Comparison of ENCODE assay signal across 19 cellular contexts in genomic region chr15:43877371-43877770, GRCh38. TPM values are rescaled to one million over a fixed set of nuclear protein-coding genes. Genes with fewer than 3 reads are reported as not detected.
A peak's percentile ranks its signal among the peaks of the same experiment; 100 is the strongest.
DNase-seq lines count a peak whose midpoint lies in the region; ATAC-seq, FAIRE-seq and TF ChIP-seq lines count a peak whose summit lies in the region.
"Had no signal": no experiment of that assay in that cellular context is flagged by ENCODE, and none has a peak within 500 bp of the region (broad histone marks: within the 10 kb centered on the region; RNA-seq: fewer than 3 reads in every experiment).

No MANE protein-coding gene starts in this region.

- no TSS peak for BruUV-seq in HepG2 (replicated peaks; lab: Mats Ljungman, UMichigan)

- peak; percentile 27 for DNase-seq in HepG2 (ENCODE audit: low spot score)
- DNase-seq in right lobe of liver, result no peak
- DNase-seq in heart right ventricle, result peak in 1 of 2 donors; percentile 35
- peak; percentile 14 for DNase-seq in mucosa of gallbladder (ENCODE audit: low spot score)
- no peak for DNase-seq in NOMO-1 treated with DMSO at 0.1 percent for 48 hours (lab: John Stamatoyannopoulos, UW; ENCODE audit: unreplicated experiment)
- DNase-seq: CD8-positive, alpha-beta memory T cell; GF-D8; HFFc6; Kasumi-1; MM.1S; NCI-H1092 treated with DMSO at 0.1 percent for 48 hours; NCI-H345; PC-3 had no signal

- H3K4me2 ChIP-seq in HepG2 (ENCODE audit: low read depth, low read length), result no peak overlapping the region
- H3K4me2 ChIP-seq: A549; BLaER1 treated with 17β-estradiol and CSF1 and Interleukin-3, amounts not matched to agents 10 nM and 100 nM had no signal

- no peaks in the 10 kb centered on the region for H3K27me3 ChIP-seq in HepG2 (ENCODE audit: control insufficient read depth in 1 of 2, insufficient read depth in 2 of 2, low read length in 2 of 2)
- H3K27me3 ChIP-seq in right lobe of liver, result no peaks in the 10 kb centered on the region
- H3K27me3 ChIP-seq in heart right ventricle, result no peaks in the 10 kb centered on the region
- H3K27me3 ChIP-seq: BLaER1 treated with 17β-estradiol and CSF1 and Interleukin-3, amounts not matched to agents 10 nM and 100 nM had no signal

- CTCF ChIA-PET in HepG2 (lab: Yijun Ruan, JAX; ENCODE audit: low intra/inter-chr PET ratio, low total read pairs), result no interaction called here

- no peak overlapping the region for H2AFZ ChIP-seq in HepG2 (ENCODE audit: low read length)

- WGBS in HepG2 (ENCODE audit: low lambda C conversion rate), result 67% methylated on average over 3 of the region's 4 CpGs
- 96% methylated on average over 3 of the region's 4 CpGs for WGBS in right lobe of liver (ENCODE audit: insufficient coverage, low coverage, low lambda C conversion rate, missing lambda C conversion rate)
- 45 to 68% methylated on average over 4 of the region's 4 CpGs for WGBS in heart right ventricle, 2 donors

- H3K4me1 ChIP-seq in HepG2 (ENCODE audit: insufficient read depth, low read length) (no peaks in the 10 kb centered on the region), right lobe of liver (no peaks in the 10 kb centered on the region), heart right ventricle (peaks cover 0 to 63% (median 9%) of the 10 kb centered on the region in 9 donors)
- H3K4me1 ChIP-seq: A549; BLaER1 treated with 17β-estradiol and CSF1 and Interleukin-3, amounts not matched to agents 10 nM and 100 nM had no signal

- in situ Hi-C loops in HepG2 (cut with HindIII; ENCODE audit: extremely low pct_ligation_motif_present, low pct_unique_long_range_greater_than_20kb), result loop anchor here (25.0 kb wide), 1 partner anchor 635 kb away; no protein-coding TSS in a partner anchor

- intact Hi-C loops in HepG2 (cut with micrococcal nuclease; ENCODE audit: unreplicated experiment) (no loop called here), right lobe of liver (cut with DNase I) (no loop called here), heart right ventricle (cut with DNase I) (loop anchor here in 3 of 10 donors (1.0 to 10.0 kb wide), 3 partner anchors 17 to 337 kb away; no protein-coding TSS in a partner anchor)

- TF ChIP-seq CTCF in HepG2 (CRISPR knock-in tag; IDR thresholded peaks at IDR 0.05) (no peak), right lobe of liver (IDR thresholded peaks at IDR 0.05) (no peak), heart right ventricle (IDR thresholded peaks at IDR 0.05) (no peak)

- TF ChIP-seq POLR2A in HepG2 (IDR thresholded peaks at IDR 0.05; ENCODE audit: insufficient read depth in 1 of 2, low read depth in 2 of 2, low read length in 2 of 2) (no peak), right lobe of liver (IDR thresholded peaks at IDR 0.05) (no peak)

- no peak for ATAC-seq in HepG2
- no peak for ATAC-seq in right lobe of liver
- peak in 7 of 8 donors; percentile 9 to 66 (median 41) for ATAC-seq in heart right ventricle
- ATAC-seq in GM19452 (IDR thresholded peaks at IDR 0.05; ENCODE audit: unreplicated experiment), result no peak
- no peak for ATAC-seq in HG03378 (IDR thresholded peaks at IDR 0.05; ENCODE audit: unreplicated experiment)
- ATAC-seq: A549, PC-3 had no signal

- no peak for FAIRE-seq in HepG2 (lab: Jason Lieb, UNC)
- FAIRE-seq: A549, GM12892, H54 had no signal

- no peaks in the 10 kb centered on the region for H3K79me2 ChIP-seq in HepG2 (ENCODE audit: insufficient read depth, low read length)

- H3K36me3 ChIP-seq in HepG2 (replicated peaks in 1 of 2; ENCODE audit: control insufficient read depth in 1 of 2, insufficient read depth in 2 of 2, low read length in 2 of 2) (no peaks in the 10 kb centered on the region; a peak in 1 of 5 replicates), right lobe of liver (no peaks in the 10 kb centered on the region), heart right ventricle (peaks cover 0 to 38% (median 0%) of the 10 kb centered on the region in 9 donors)

- H4K20me1 ChIP-seq in HepG2 (ENCODE audit: insufficient read depth, low read length), result no peaks in the 10 kb centered on the region
- H4K20me1 ChIP-seq: BLaER1 treated with 17β-estradiol and CSF1 and Interleukin-3, amounts not matched to agents 10 nM and 100 nM had no signal

- H3K4me3 ChIP-seq in HepG2 (replicated peaks in 1 of 3; ENCODE audit: insufficient read depth in 1 of 3, low read depth in 2 of 3, low read length in 3 of 3) (no peak overlapping the region), right lobe of liver (no peak overlapping the region), heart right ventricle (peak overlapping the region; percentile 3 to 68 (median 52))
- H3K4me3 ChIP-seq: A549; BLaER1 treated with 17β-estradiol and CSF1 and Interleukin-3, amounts not matched to agents 10 nM and 100 nM had no signal

- H3K9ac ChIP-seq in HepG2 (ENCODE audit: insufficient read depth, low read depth, low read length), result no peak overlapping the region
- H3K9ac ChIP-seq: BLaER1 treated with 17β-estradiol and CSF1 and Interleukin-3, amounts not matched to agents 10 nM and 100 nM had no signal

- H3K9me3 ChIP-seq in HepG2 (ENCODE audit: low read length) (no peaks in the 10 kb centered on the region), right lobe of liver (no peaks in the 10 kb centered on the region), heart right ventricle (no peaks in the 10 kb centered on the region)
- H3K9me3 ChIP-seq: A549; BLaER1 treated with 17β-estradiol and CSF1 and Interleukin-3, amounts not matched to agents 10 nM and 100 nM had no signal

- TF ChIP-seq EP300 in HepG2 (IDR thresholded peaks at IDR 0.05; ENCODE audit: low read depth in 2 of 2, low read length in 2 of 2), result no peak
- TF ChIP-seq EP300 in HepG2 (CRISPR knock-in tag; IDR thresholded peaks at IDR 0.05; ENCODE audit: borderline replicate concordance), result no peak

- no peak for TF ChIP-seq RAD21 in HepG2 (CRISPR knock-in tag; IDR thresholded peaks at IDR 0.05)

- H3K27ac ChIP-seq in HepG2 (ENCODE audit: extremely low read length, insufficient read depth, low read length) (no peak overlapping the region), right lobe of liver (no peak overlapping the region), heart right ventricle (peak overlapping the region in 9 of 10 donors; percentile 17 to 97 (median 94))
- H3K27ac ChIP-seq: A549; BLaER1 treated with 17β-estradiol and CSF1 and Interleukin-3, amounts not matched to agents 10 nM and 100 nM had no signal

- POLR2A ChIA-PET in HepG2 (lab: Yijun Ruan, JAX), result no interaction called here

RNA-seq across cellular contexts. Expression of gene WDR76, which starts 50.6 kb away (rescaled TPM):
- total RNA-seq in HepG2 (2016; rRNA removed; fragmentation: Illumina TruSeq; extraction: Trizol), result 9.7 and 11.1 TPM in 2 replicates
- 2.7 and 3.3 TPM in 2 replicates for total RNA-seq in HepG2 (2016; cell fraction: cytosol; rRNA removed; fragmentation: Illumina TruSeq; extraction: Trizol; ENCODE audit: low read depth)
- 9.6 and 12.9 TPM in 2 replicates for total RNA-seq in HepG2 (2016; cell fraction: insoluble cytoplasmic fraction; rRNA removed; fragmentation: Illumina TruSeq; extraction: Trizol)
- total RNA-seq in HepG2 (2016; cell fraction: membrane; rRNA removed; fragmentation: Illumina TruSeq; extraction: Trizol), result 7.9 and 8.4 TPM in 2 replicates
- total RNA-seq in HepG2 (2016; cell fraction: nucleus; rRNA removed; fragmentation: Illumina TruSeq; extraction: Trizol), result 6.1 and 8.5 TPM in 2 replicates
- 1.1 and 1.3 TPM in 2 replicates for polyA plus RNA-seq in HepG2 (2011; rRNA removed)
- 0.70 and 0.86 TPM in 2 replicates for polyA plus RNA-seq in HepG2 (2011; cell fraction: cytosol; rRNA removed)
- 0.82 and 1.1 TPM in 2 replicates for polyA plus RNA-seq in HepG2 (2011; cell fraction: nucleus; rRNA removed)
- polyA plus RNA-seq in HepG2 (2012), result 2.4 and 3.8 TPM in 2 replicates
- polyA plus RNA-seq in HepG2 (2016; cell fraction: cytosol; fragmentation: Illumina TruSeq; extraction: Trizol; ENCODE audit: low read depth), result 1.5 and 1.9 TPM in 2 replicates
- polyA plus RNA-seq in HepG2 (2016; cell fraction: insoluble cytoplasmic fraction; fragmentation: Illumina TruSeq; extraction: Trizol; ENCODE audit: low read depth), result 6.8 and 7.9 TPM in 2 replicates
- polyA plus RNA-seq in HepG2 (2016; cell fraction: membrane; fragmentation: Illumina TruSeq; extraction: Trizol; ENCODE audit: low read depth), result 2.7 and 3.6 TPM in 2 replicates
- polyA plus RNA-seq in HepG2 (2016; cell fraction: nucleus; fragmentation: Illumina TruSeq; extraction: Trizol; ENCODE audit: insufficient read depth, low read depth), result 4.6 and 6.3 TPM in 2 replicates
- 1.1 and 46.2 TPM in 2 replicates for polyA minus RNA-seq in HepG2 (2011; rRNA and poly(A)+ RNA removed; ENCODE audit: low replicate concordance)
- polyA minus RNA-seq in HepG2 (2011; cell fraction: cytosol; rRNA and poly(A)+ RNA removed), result 1.5 and 2.0 TPM in 2 replicates
- polyA minus RNA-seq in HepG2 (2011; cell fraction: nucleus; rRNA and poly(A)+ RNA removed), result 2.1 and 2.2 TPM in 2 replicates
- 1 to 10 TPM in 3 of 6 experiments, under 1 TPM in 3; 0.46 to 5.5 (median 1.1) TPM for total RNA-seq in right lobe of liver
- 1 to 10 TPM in 7 of 10 donors, under 1 TPM in 3; 0.68 to 4.1 (median 1.7) TPM for total RNA-seq in heart right ventricle
- polyA plus RNA-seq in heart right ventricle, result 1 to 10 TPM in 1 of 2 donors, under 1 TPM in 1; 0.73 to 1.8 TPM
- 3.0 TPM for total RNA-seq in mucosa of gallbladder

RNA-seq across cellular contexts. Expression of gene MFAP1, which starts 52.9 kb away (rescaled TPM):
- total RNA-seq in HepG2 (2016; rRNA removed; fragmentation: Illumina TruSeq; extraction: Trizol) (39.5 and 56.9 TPM in 2 replicates), right lobe of liver (10 to 100 TPM in 2 of 6 experiments, 1 to 10 TPM in 4; 6.7 to 11.9 (median 8.1) TPM), heart right ventricle (10 to 100 TPM; 16.6 to 23.4 (median 20.7) TPM), mucosa of gallbladder (25.6 TPM)
- total RNA-seq in HepG2 (2016; cell fraction: cytosol; rRNA removed; fragmentation: Illumina TruSeq; extraction: Trizol; ENCODE audit: low read depth), result 5.1 and 7.1 TPM in 2 replicates
- total RNA-seq in HepG2 (2016; cell fraction: insoluble cytoplasmic fraction; rRNA removed; fragmentation: Illumina TruSeq; extraction: Trizol), result 41.8 and 58.7 TPM in 2 replicates
- 9.6 and 12.5 TPM in 2 replicates for total RNA-seq in HepG2 (2016; cell fraction: membrane; rRNA removed; fragmentation: Illumina TruSeq; extraction: Trizol)
- total RNA-seq in HepG2 (2016; cell fraction: nucleus; rRNA removed; fragmentation: Illumina TruSeq; extraction: Trizol), result 18.3 and 18.4 TPM in 2 replicates
- polyA plus RNA-seq in HepG2 (2011; rRNA removed) (10.8 and 11.8 TPM in 2 replicates), heart right ventricle (10 to 100 TPM; 13.0 to 22.5 TPM)
- polyA plus RNA-seq in HepG2 (2011; cell fraction: cytosol; rRNA removed), result 9.0 and 13.4 TPM in 2 replicates
- polyA plus RNA-seq in HepG2 (2011; cell fraction: nucleus; rRNA removed), result 3.5 and 4.5 TPM in 2 replicates
- 22.2 and 24.6 TPM in 2 replicates for polyA plus RNA-seq in HepG2 (2012)
- polyA plus RNA-seq in HepG2 (2016; cell fraction: cytosol; fragmentation: Illumina TruSeq; extraction: Trizol; ENCODE audit: low read depth), result 2.1 and 2.4 TPM in 2 replicates
- polyA plus RNA-seq in HepG2 (2016; cell fraction: insoluble cytoplasmic fraction; fragmentation: Illumina TruSeq; extraction: Trizol; ENCODE audit: low read depth), result 49.0 and 55.0 TPM in 2 replicates
- 3.5 and 4.3 TPM in 2 replicates for polyA plus RNA-seq in HepG2 (2016; cell fraction: membrane; fragmentation: Illumina TruSeq; extraction: Trizol; ENCODE audit: low read depth)
- 18.8 and 21.9 TPM in 2 replicates for polyA plus RNA-seq in HepG2 (2016; cell fraction: nucleus; fragmentation: Illumina TruSeq; extraction: Trizol; ENCODE audit: insufficient read depth, low read depth)
- polyA minus RNA-seq in HepG2 (2011; rRNA and poly(A)+ RNA removed; ENCODE audit: low replicate concordance), result 8.8 and 25.5 TPM in 2 replicates
- polyA minus RNA-seq in HepG2 (2011; cell fraction: cytosol; rRNA and poly(A)+ RNA removed), result 12.1 and 12.8 TPM in 2 replicates
- polyA minus RNA-seq in HepG2 (2011; cell fraction: nucleus; rRNA and poly(A)+ RNA removed), result 9.9 and 13.4 TPM in 2 replicates

Comparison
In these comparisons a context has a peak if more than half of its experiments do, and no peak if none do; other contexts are left out.
1. DNase-seq: peak in HepG2 (single experiment) and mucosa of gallbladder (single experiment); none in right lobe of liver (0 of 3) and NOMO-1 treated with DMSO at 0.1 percent for 48 hours (single experiment).
2. ATAC-seq: peak in heart right ventricle (7 of 8); none in HepG2 (single experiment), right lobe of liver (0 of 4), GM19452 (single experiment) and HG03378 (single experiment).
3. H3K27ac ChIP-seq: peak in heart right ventricle (9 of 10); none in HepG2 (single experiment) and right lobe of liver (0 of 3).
4. H3K4me3 ChIP-seq: peak in heart right ventricle (10 of 10); none in HepG2 (0 of 3) and right lobe of liver (0 of 3).